Comparison of ENCODE assay signal across 8 cellular contexts in genomic region chr17:83095016-83095415, GRCh38.
"Had no signal": no experiment of that assay in that cellular context is flagged by ENCODE, and none has a peak within 500 bp of the region (broad histone marks: within the 10 kb centered on the region; RNA-seq: fewer than 3 reads in every experiment).

No MANE protein-coding gene starts in this region.

- FAIRE-seq: H1, H54, HTR-8/SVneo, K562 had no signal

- ATAC-seq: GM23338, K562 had no signal

- DNase-seq: H9, HCEC 1CT, IMR-90 had no signal

- H3K4me2 ChIP-seq: GM23338 had no signal

- H3K4me3 Mint-ChIP-seq: GM23338, H9 had no signal

- H3K9me3 Mint-ChIP-seq: GM23338, H9 had no signal

- H3K4me3 ChIP-seq: GM23338, K562 had no signal

- H2AFZ ChIP-seq: GM23338 had no signal

- H3K27ac Mint-ChIP-seq: GM23338, H9 had no signal
